In genomic region chr19:14385492-14385891, GRCh38 we compare ENCODE assay signal across 1 cellular context.
TF ChIP-seq lines count a peak whose summit lies in the region.

No MANE protein-coding gene starts in this region.

TF ChIP-seq in K562, 482 proteins besides CTCF, POLR2A, EP300 and RAD21 (continued from another document):
- TF ChIP-seq PKNOX1 (IDR thresholded peaks at IDR 0.05) (peak; percentile 72), TSC22D4 (tag; IDR thresholded peaks at IDR 0.05) (no peak), SMARCE1 (IDR thresholded peaks at IDR 0.05) (no peak), ZNF57 (CRISPR knock-in tag; IDR thresholded peaks at IDR 0.05) (no peak), DLX4 (CRISPR knock-in tag; IDR thresholded peaks at IDR 0.05) (no peak)
